Comparison of ENCODE assay signal across 23 cellular contexts in the genomic region with DNA sequence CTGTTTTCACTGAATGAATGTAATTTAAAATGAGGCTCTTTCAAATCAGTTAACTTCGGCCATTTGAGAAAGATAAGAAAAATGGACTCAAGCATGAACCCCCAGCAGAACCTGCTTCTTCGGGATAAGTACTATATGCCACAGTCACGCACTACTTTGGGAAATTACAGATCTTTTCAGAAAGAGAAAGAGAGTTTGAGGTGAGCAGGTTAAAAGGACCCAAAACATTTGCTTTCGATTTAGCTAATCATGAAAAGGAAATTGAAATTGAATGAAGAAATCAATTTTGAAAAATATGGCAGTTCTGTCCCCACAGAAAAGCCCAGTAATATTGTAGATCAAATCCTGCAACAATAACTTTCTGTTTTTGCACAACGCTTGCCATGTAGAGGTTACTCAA.
DNase-seq lines count a peak whose midpoint lies in the region; ATAC-seq, FAIRE-seq and TF ChIP-seq lines count a peak whose summit lies in the region.
"Had no signal": no experiment of that assay in that cellular context is flagged by ENCODE, and none has a peak within 500 bp of the region (broad histone marks: within the 10 kb centered on the region; RNA-seq: fewer than 3 reads in every experiment).

No MANE protein-coding gene starts in this region.

- H3K9me3 Mint-ChIP-seq in GM23338: no peaks in the 10 kb centered on the region; the same call in 2 of the 3 replicates
- H3K9me3 Mint-ChIP-seq: CD4-positive, alpha-beta T cell had no signal

- WGBS in HepG2 (ENCODE audit: low lambda C conversion rate): 34% methylated on average over 5 of the region's 5 CpGs
- 58% methylated on average over 5 of the region's 5 CpGs for WGBS in right lobe of liver (ENCODE audit: insufficient coverage, low coverage, low lambda C conversion rate, missing lambda C conversion rate)

- no peak for DNase-seq in HepG2 (ENCODE audit: low spot score)
- DNase-seq in right lobe of liver: no peak
- no peak for DNase-seq in GM23338 (ENCODE audit: low spot score)
- peak; percentile 38 for DNase-seq in OCI-M1 (lab: John Stamatoyannopoulos, UW)
- DNase-seq in NCI-H2081 treated with DMSO at 0.1 percent for 48 hours (lab: John Stamatoyannopoulos, UW): no peak
- DNase-seq in mucosa of descending colon: no peak
- DNase-seq: AML-193; Caco-2; Calu3; CD4-positive, alpha-beta T cell; CD8-positive, alpha-beta T cell; DMS79 treated with DMSO at 0.1 percent for 48 hours; GF-D8 had no signal

- H3K27me3 ChIP-seq in HepG2 (ENCODE audit: control insufficient read depth in 1 of 2, insufficient read depth in 2 of 2, low read length in 2 of 2) (no peaks in the 10 kb centered on the region; a peak in 3 of 5 replicates), right lobe of liver (no peaks in the 10 kb centered on the region), GM23338 (ENCODE audit: insufficient read depth) (no peaks in the 10 kb centered on the region)
- H3K27me3 ChIP-seq: BLaER1 treated with 17β-estradiol and CSF1 and Interleukin-3, amounts not matched to agents 10 nM and 100 nM had no signal

- H3K4me2 ChIP-seq in HepG2 (ENCODE audit: low read depth, low read length) (no peak overlapping the region), GM23338 (no peak overlapping the region)
- H3K4me2 ChIP-seq: A549; BLaER1 treated with 17β-estradiol and CSF1 and Interleukin-3, amounts not matched to agents 10 nM and 100 nM had no signal

- no peaks in the 10 kb centered on the region for H4K20me1 ChIP-seq in HepG2 (ENCODE audit: insufficient read depth, low read length)
- H4K20me1 ChIP-seq in GM23338 (replicated peaks; ENCODE audit: insufficient read depth): no peaks in the 10 kb centered on the region
- H4K20me1 ChIP-seq: BLaER1 treated with 17β-estradiol and CSF1 and Interleukin-3, amounts not matched to agents 10 nM and 100 nM had no signal

- no peak for ATAC-seq in HepG2
- no peak for ATAC-seq in right lobe of liver
- ATAC-seq in GM23338: no peak
- no peak for ATAC-seq in HG03196 (IDR thresholded peaks at IDR 0.05; ENCODE audit: unreplicated experiment)
- no peak for ATAC-seq in mucosa of descending colon
- ATAC-seq: A549; CD8-positive, alpha-beta T cell had no signal

- H3K36me3 ChIP-seq in HepG2 (replicated peaks in 1 of 2; ENCODE audit: control insufficient read depth in 1 of 2, insufficient read depth in 2 of 2, low read length in 2 of 2) (no peaks in the 10 kb centered on the region), right lobe of liver (no peaks in the 10 kb centered on the region), GM23338 (ENCODE audit: insufficient read depth) (no peaks in the 10 kb centered on the region), mucosa of descending colon (ENCODE audit: low read depth) (no peaks in the 10 kb centered on the region)
- H3K36me3 ChIP-seq: BLaER1 treated with 17β-estradiol and CSF1 and Interleukin-3, amounts not matched to agents 10 nM and 100 nM had no signal

- in situ Hi-C loops in HepG2 (cut with HindIII; ENCODE audit: extremely low pct_ligation_motif_present, low pct_unique_long_range_greater_than_20kb): no loop called here

- intact Hi-C loops in HepG2 (cut with micrococcal nuclease; ENCODE audit: unreplicated experiment): no loop called here
- intact Hi-C loops in right lobe of liver (cut with DNase I): no loop called here
- intact Hi-C loops in mucosa of descending colon (cut with DNase I, micrococcal nuclease): no loop called here

- no peak for TF ChIP-seq RAD21 in HepG2 (CRISPR knock-in tag; IDR thresholded peaks at IDR 0.05)

- no peak for TF ChIP-seq POLR2A in HepG2 (IDR thresholded peaks at IDR 0.05; ENCODE audit: insufficient read depth in 1 of 2, low read depth in 2 of 2, low read length in 2 of 2)
- no peak for TF ChIP-seq POLR2A in right lobe of liver (IDR thresholded peaks at IDR 0.05)

- H3K27ac ChIP-seq in HepG2 (ENCODE audit: extremely low read length, insufficient read depth, low read length) (no peak overlapping the region), right lobe of liver (no peak overlapping the region), GM23338 (ENCODE audit: low read depth) (no peak overlapping the region)
- H3K27ac ChIP-seq: 22Rv1; A549; BLaER1 treated with 17β-estradiol and CSF1 and Interleukin-3, amounts not matched to agents 10 nM and 100 nM; C4-2B had no signal

- H3K36me3 Mint-ChIP-seq in GM23338 (ENCODE audit: low read depth): no peaks in the 10 kb centered on the region
- H3K36me3 Mint-ChIP-seq: CD8-positive, alpha-beta T cell had no signal

- POLR2A ChIA-PET in HepG2 (lab: Yijun Ruan, JAX): no interaction called here

- no peaks in the 10 kb centered on the region for H3K9me3 ChIP-seq in HepG2 (ENCODE audit: low read length)
- H3K9me3 ChIP-seq in right lobe of liver: no peaks in the 10 kb centered on the region
- H3K9me3 ChIP-seq in mucosa of descending colon: no peaks in the 10 kb centered on the region
- H3K9me3 ChIP-seq: A549; BLaER1 treated with 17β-estradiol and CSF1 and Interleukin-3, amounts not matched to agents 10 nM and 100 nM; Caco-2 had no signal

- H3K27ac Mint-ChIP-seq in GM23338: peak overlapping the region; percentile 65; the same call in 1 of the 2 replicates
- H3K27ac Mint-ChIP-seq: B cell; CD4-positive, alpha-beta T cell; CD8-positive, alpha-beta T cell had no signal

- H3K9ac ChIP-seq in HepG2 (ENCODE audit: insufficient read depth, low read depth, low read length): no peak overlapping the region
- H3K9ac ChIP-seq: BLaER1 treated with 17β-estradiol and CSF1 and Interleukin-3, amounts not matched to agents 10 nM and 100 nM had no signal

- H2AFZ ChIP-seq in HepG2 (ENCODE audit: low read length) (no peak overlapping the region), GM23338 (no peak overlapping the region)

- no peaks in the 10 kb centered on the region for H3K4me1 ChIP-seq in HepG2 (ENCODE audit: insufficient read depth, low read length)
- H3K4me1 ChIP-seq in right lobe of liver: no peaks in the 10 kb centered on the region
- peaks cover 14% of the 10 kb centered on the region for H3K4me1 ChIP-seq in GM23338 (ENCODE audit: insufficient read depth)
- H3K4me1 ChIP-seq in mucosa of descending colon (ENCODE audit: low read depth): no peaks in the 10 kb centered on the region
- H3K4me1 ChIP-seq: A549; BLaER1 treated with 17β-estradiol and CSF1 and Interleukin-3, amounts not matched to agents 10 nM and 100 nM; Caco-2 had no signal

- H3K79me2 ChIP-seq in HepG2 (ENCODE audit: insufficient read depth, low read length) (no peaks in the 10 kb centered on the region), GM23338 (replicated peaks; ENCODE audit: insufficient read depth) (no peaks in the 10 kb centered on the region)

- no peak overlapping the region for H3K4me3 Mint-ChIP-seq in GM23338
- H3K4me3 Mint-ChIP-seq: B cell; CD4-positive, alpha-beta T cell; CD8-positive, alpha-beta T cell had no signal

- CTCF ChIA-PET in HepG2 (lab: Yijun Ruan, JAX; ENCODE audit: low intra/inter-chr PET ratio, low total read pairs): no interaction called here

- no peak for TF ChIP-seq CTCF in HepG2 (CRISPR knock-in tag; IDR thresholded peaks at IDR 0.05)
- TF ChIP-seq CTCF in right lobe of liver (IDR thresholded peaks at IDR 0.05): no peak
- TF ChIP-seq CTCF in GM23338 (conservative IDR thresholded peaks at IDR 0.05; ENCODE audit: low read depth in 2 of 2): no peak
- no peak for TF ChIP-seq CTCF in mucosa of descending colon (IDR thresholded peaks at IDR 0.05)

- no peaks in the 10 kb centered on the region for H3F3A ChIP-seq in GM23338 (replicated peaks; ENCODE audit: low read depth)

- FAIRE-seq in HepG2 (lab: Jason Lieb, UNC): no peak
- FAIRE-seq: A549, D721Med, G401.6, GM12891, GM19239 had no signal

- no peak overlapping the region for H3K4me3 ChIP-seq in HepG2 (replicated peaks in 1 of 3; ENCODE audit: insufficient read depth in 1 of 3, low read depth in 2 of 3, low read length in 3 of 3)
- no peak overlapping the region for H3K4me3 ChIP-seq in right lobe of liver
- no peak overlapping the region for H3K4me3 ChIP-seq in GM23338
- H3K4me3 ChIP-seq in mucosa of descending colon: no peak overlapping the region
- H3K4me3 ChIP-seq: A549; BLaER1 treated with 17β-estradiol and CSF1 and Interleukin-3, amounts not matched to agents 10 nM and 100 nM had no signal

- no TSS peak for BruUV-seq in HepG2 (replicated peaks; lab: Mats Ljungman, UMichigan)

- H3K9me2 ChIP-seq in GM23338 (ENCODE audit: insufficient read depth): no peaks in the 10 kb centered on the region

- H3K4me1 Mint-ChIP-seq in GM23338: peaks cover 19% of the 10 kb centered on the region
- H3K4me1 Mint-ChIP-seq: B cell had no signal

- peaks cover 6% of the 10 kb centered on the region for H3K27me3 Mint-ChIP-seq in GM23338 (ENCODE audit: insufficient read depth, low read depth, poor library complexity)
- H3K27me3 Mint-ChIP-seq: B cell; CD4-positive, alpha-beta T cell had no signal

- TF ChIP-seq EP300 in HepG2 (IDR thresholded peaks at IDR 0.05; ENCODE audit: low read depth in 2 of 2, low read length in 2 of 2) (no peak), HepG2 (CRISPR knock-in tag; IDR thresholded peaks at IDR 0.05; ENCODE audit: borderline replicate concordance) (no peak)

TF ChIP-seq in HepG2, 621 proteins besides CTCF, POLR2A, EP300 and RAD21:
- TF ChIP-seq NCOA1 (CRISPR knock-in tag; IDR thresholded peaks at IDR 0.05) (no peak), ZSCAN21 (CRISPR knock-in tag; IDR thresholded peaks at IDR 0.05; ENCODE audit: borderline replicate concordance) (no peak), ZNF331 (CRISPR knock-in tag; IDR thresholded peaks at IDR 0.05) (peak; percentile 56; the same call in 1 of the 2 replicates), ZNF496 (CRISPR knock-in tag; IDR thresholded peaks at IDR 0.05; ENCODE audit: insufficient replicate concordance) (no peak)
